ENCODE assay signal across 8 cellular contexts in genomic region chr7:55065511-55066229, GRCh38. TPM values are rescaled to one million over a fixed set of nuclear protein-coding genes. Genes with fewer than 3 reads are reported as not detected.
A peak's percentile ranks its signal among the peaks of the same experiment; 100 is the strongest.
DNase-seq lines count a peak whose midpoint lies in the region; ATAC-seq and TF ChIP-seq lines count a peak whose summit lies in the region.

No MANE protein-coding gene starts in this region.

- no peak overlapping the region for H2AFZ ChIP-seq in trophoblast cell (ENCODE audit: insufficient read depth, low read length, poor library complexity)

- H3K18ac ChIP-seq in trophoblast cell (ENCODE audit: low read length), result no peak overlapping the region

- DNase-seq in LHCN-M2 (ENCODE audit: low read depth) (peak; percentile 97), esophagus muscularis mucosa (ENCODE audit: extremely low spot score) (no peak), trophoblast cell (peak; percentile 71 to 93), OCI-M1 (lab: John Stamatoyannopoulos, UW) (no peak)
- no peak for DNase-seq in activated CD8-positive, alpha-beta T cell treated with anti-CD3 and anti-CD28 coated beads for 36 hours
- no peak for DNase-seq in activated effector memory CD4-positive, alpha-beta T cell treated with anti-CD3 and anti-CD28 coated beads, Interleukin-2, amount 50 U/mL, for 16 hours
- no peak for DNase-seq in natural killer cell treated with Interleukin-12 subunit alpha and Interleukin-12 subunit beta and Interleukin-15 and Interleukin-18, amount 100 ng/mL, for 72 hours (ENCODE audit: low spot score)

- peaks cover 8% of the 10 kb centered on the region for H3K27me3 Mint-ChIP-seq in activated CD8-positive, alpha-beta T cell treated with anti-CD3 and anti-CD28 coated beads for 36 hours
- H3K27me3 Mint-ChIP-seq in natural killer cell treated with Interleukin-12 subunit alpha and Interleukin-12 subunit beta and Interleukin-15 and Interleukin-18, amount 100 ng/mL, for 72 hours, result peaks cover 13 to 41% of the 10 kb centered on the region in 2 donors

- peak; percentile 20 for ATAC-seq in GM18508 (IDR thresholded peaks at IDR 0.05; ENCODE audit: insufficient read depth, unreplicated experiment)
- ATAC-seq in activated CD8-positive, alpha-beta T cell treated with anti-CD3 and anti-CD28 coated beads for 36 hours, result no peak
- no peak for ATAC-seq in natural killer cell treated with Interleukin-12 subunit alpha and Interleukin-12 subunit beta and Interleukin-15 and Interleukin-18, amount 100 ng/mL, for 72 hours

- intact Hi-C loops in esophagus muscularis mucosa (cut with DNase I), result loop anchor here (2.0 to 5.0 kb wide), 2 partner anchors 43 to 67 kb away; no protein-coding TSS in a partner anchor
- intact Hi-C loops in activated CD8-positive, alpha-beta T cell treated with anti-CD3 and anti-CD28 coated beads for 36 hours (cut with micrococcal nuclease), result no loop called here

- H3K4me2 ChIP-seq in trophoblast cell (ENCODE audit: low read length), result peak overlapping the region; percentile 48

- H3K4ac ChIP-seq in trophoblast cell (ENCODE audit: low read depth, low read length), result no peak overlapping the region

- no peaks in the 10 kb centered on the region for H3K79me2 ChIP-seq in trophoblast cell (ENCODE audit: control insufficient read depth, insufficient read depth, low read length, poor library complexity)

- POLR2A ChIA-PET in activated CD8-positive, alpha-beta T cell treated with anti-CD3 and anti-CD28 coated beads for 36 hours (lab: Charles Lee), result interaction anchor here (0.6 kb wide), 2 partner anchors 34 to 1824 kb away, joined by 3 read pairs; no protein-coding TSS in a partner anchor

- no peak overlapping the region for H4K8ac ChIP-seq in trophoblast cell (ENCODE audit: low read depth, low read length)

- H3K27me3 ChIP-seq in esophagus muscularis mucosa (no peaks in the 10 kb centered on the region), trophoblast cell (ENCODE audit: insufficient read depth, low read length) (no peaks in the 10 kb centered on the region)

- no peaks in the 10 kb centered on the region for H3K36me3 Mint-ChIP-seq in activated CD8-positive, alpha-beta T cell treated with anti-CD3 and anti-CD28 coated beads for 36 hours (ENCODE audit: low read depth)
- H3K36me3 Mint-ChIP-seq in natural killer cell treated with Interleukin-12 subunit alpha and Interleukin-12 subunit beta and Interleukin-15 and Interleukin-18, amount 100 ng/mL, for 72 hours, result no peaks in the 10 kb centered on the region

- H4K91ac ChIP-seq in trophoblast cell (ENCODE audit: low read depth, low read length), result no peak overlapping the region

- no peaks in the 10 kb centered on the region for H3K4me1 Mint-ChIP-seq in activated CD8-positive, alpha-beta T cell treated with anti-CD3 and anti-CD28 coated beads for 36 hours (ENCODE audit: low read depth)
- H3K4me1 Mint-ChIP-seq in natural killer cell treated with Interleukin-12 subunit alpha and Interleukin-12 subunit beta and Interleukin-15 and Interleukin-18, amount 100 ng/mL, for 72 hours (ENCODE audit: low read depth in 2 of 2), result no peaks in the 10 kb centered on the region

- no peaks in the 10 kb centered on the region for H3K9me3 Mint-ChIP-seq in activated CD8-positive, alpha-beta T cell treated with anti-CD3 and anti-CD28 coated beads for 36 hours
- no peaks in the 10 kb centered on the region for H3K9me3 Mint-ChIP-seq in natural killer cell treated with Interleukin-12 subunit alpha and Interleukin-12 subunit beta and Interleukin-15 and Interleukin-18, amount 100 ng/mL, for 72 hours

- H2BK5ac ChIP-seq in trophoblast cell (ENCODE audit: low read depth, low read length, poor library complexity), result peak overlapping the region; percentile 5

- peak overlapping the region; percentile 81 to 88 (median 87) for H3K27ac ChIP-seq in esophagus muscularis mucosa (replicated peaks in 1 of 4)
- H3K27ac ChIP-seq in trophoblast cell (ENCODE audit: low read depth, low read length), result peak overlapping the region; percentile 83

- H4K12ac ChIP-seq in trophoblast cell (ENCODE audit: low read depth, low read length), result no peak overlapping the region

- no peak overlapping the region for H3K27ac Mint-ChIP-seq in activated CD8-positive, alpha-beta T cell treated with anti-CD3 and anti-CD28 coated beads for 36 hours
- H3K27ac Mint-ChIP-seq in natural killer cell treated with Interleukin-12 subunit alpha and Interleukin-12 subunit beta and Interleukin-15 and Interleukin-18, amount 100 ng/mL, for 72 hours, result no peak overlapping the region

- no peak overlapping the region for H3K9ac ChIP-seq in trophoblast cell (ENCODE audit: low read length)

- CTCF ChIA-PET in activated CD8-positive, alpha-beta T cell treated with anti-CD3 and anti-CD28 coated beads for 36 hours (lab: Charles Lee), result interaction anchor here (1.3 kb wide), 2 partner anchors 8 to 189 kb away, joined by 3 to 6 read pairs; no protein-coding TSS in a partner anchor

- TF ChIP-seq EP300 in esophagus muscularis mucosa (IDR thresholded peaks at IDR 0.05), result no peak

- H3K36me3 ChIP-seq in esophagus muscularis mucosa (no peaks in the 10 kb centered on the region), trophoblast cell (ENCODE audit: control insufficient read depth in 1 of 2, insufficient read depth in 2 of 2, low read length in 2 of 2) (no peaks in the 10 kb centered on the region)

- H3K79me1 ChIP-seq in trophoblast cell (ENCODE audit: low read length), result no peaks in the 10 kb centered on the region

- H3K4me1 ChIP-seq in esophagus muscularis mucosa (peaks cover 20 to 95% (median 79%) of the 10 kb centered on the region in 4 donors), trophoblast cell (ENCODE audit: control insufficient read depth in 1 of 2, insufficient read depth in 2 of 2, low read length in 2 of 2) (peaks cover 9 to 20% of the 10 kb centered on the region in 2 experiments)

- no peak overlapping the region for H2BK12ac ChIP-seq in trophoblast cell (ENCODE audit: low read length)

- H3K4me3 Mint-ChIP-seq in activated CD8-positive, alpha-beta T cell treated with anti-CD3 and anti-CD28 coated beads for 36 hours, result no peak overlapping the region
- no peak overlapping the region for H3K4me3 Mint-ChIP-seq in natural killer cell treated with Interleukin-12 subunit alpha and Interleukin-12 subunit beta and Interleukin-15 and Interleukin-18, amount 100 ng/mL, for 72 hours

- H3K14ac ChIP-seq in trophoblast cell (ENCODE audit: low read length), result no peak overlapping the region

- no peak overlapping the region for H3K23ac ChIP-seq in trophoblast cell (ENCODE audit: low read length)

- H3K4me3 ChIP-seq in esophagus muscularis mucosa (peak overlapping the region in 3 of 4 donors; percentile 5 to 28 (median 18)), trophoblast cell (ENCODE audit: low read depth, low read length) (no peak overlapping the region)

- no peak overlapping the region for H2BK120ac ChIP-seq in trophoblast cell (ENCODE audit: insufficient read depth, low read length, poor library complexity)

- 25% methylated on average over 10 of the region's 10 CpGs for WGBS in esophagus muscularis mucosa
- WGBS in trophoblast cell (ENCODE audit: extremely low coverage, insufficient coverage, insufficient read length), result no CpG with 5 or more reads among the region's 10 CpGs

- peak in 1 of 3 experiments; percentile 9 for TF ChIP-seq CTCF in esophagus muscularis mucosa (IDR thresholded peaks at IDR 0.05)
- TF ChIP-seq CTCF in activated CD8-positive, alpha-beta T cell treated with anti-CD3 and anti-CD28 coated beads for 36 hours (IDR thresholded peaks at IDR 0.05), result no peak

- H2AK5ac ChIP-seq in trophoblast cell (ENCODE audit: low read length), result no peak overlapping the region

- TF ChIP-seq POLR2A in esophagus muscularis mucosa (IDR thresholded peaks at IDR 0.05; ENCODE audit: low read depth), result no peak

- H3K9me3 ChIP-seq in esophagus muscularis mucosa (peaks cover 0 to 4% (median 0%) of the 10 kb centered on the region in 4 donors), trophoblast cell (ENCODE audit: insufficient read depth, low read depth, low read length) (peaks cover 3% of the 10 kb centered on the region)

RNA-seq across cellular contexts. Expression of gene EGFR, which starts 46.9 kb away (rescaled TPM):
- total RNA-seq in LHCN-M2 (2014; rRNA removed), result 78.7 and 94.1 TPM in 2 replicates
- polyA plus RNA-seq in LHCN-M2 (2012), result 26.0 TPM
- total RNA-seq in esophagus muscularis mucosa, result 100 to 1,000 TPM in 2 of 4 donors, 10 to 100 TPM in 2; 79.3 to 125 (median 110) TPM
- 29.0 and 30.5 TPM in 2 replicates for polyA plus RNA-seq in trophoblast cell (2013)
- not detected for total RNA-seq in activated CD8-positive, alpha-beta T cell treated with anti-CD3 and anti-CD28 coated beads for 36 hours
- total RNA-seq in natural killer cell treated with Interleukin-12 subunit alpha and Interleukin-12 subunit beta and Interleukin-15 and Interleukin-18, amount 100 ng/mL, for 72 hours, result not detected

Comparison
In these comparisons a context has a peak if more than half of its experiments do, and no peak if none do; other contexts are left out.
1. DNase-seq: peak in LHCN-M2 (single experiment) and trophoblast cell (2 of 2); none in esophagus muscularis mucosa (single experiment), activated CD8-positive, alpha-beta T cell treated with anti-CD3 and anti-CD28 coated beads for 36 hours (single experiment), activated effector memory CD4-positive, alpha-beta T cell treated with anti-CD3 and anti-CD28 coated beads, Interleukin-2, amount 50 U/mL, for 16 hours (single experiment), OCI-M1 (single experiment) and natural killer cell treated with Interleukin-12 subunit alpha and Interleukin-12 subunit beta and Interleukin-15 and Interleukin-18, amount 100 ng/mL, for 72 hours (single experiment).
2. RNA of gene EGFR, which starts 46.9 kb away (total RNA-seq): 79.3 to 125 TPM in esophagus muscularis mucosa and 78.7 to 94.1 TPM in LHCN-M2; not detected in activated CD8-positive, alpha-beta T cell treated with anti-CD3 and anti-CD28 coated beads for 36 hours and not detected in natural killer cell treated with Interleukin-12 subunit alpha and Interleukin-12 subunit beta and Interleukin-15 and Interleukin-18, amount 100 ng/mL, for 72 hours; every median in the first group is over 10 times any median in the second.